8 cellular contexts compared by ENCODE assay signal in the genomic region with DNA sequence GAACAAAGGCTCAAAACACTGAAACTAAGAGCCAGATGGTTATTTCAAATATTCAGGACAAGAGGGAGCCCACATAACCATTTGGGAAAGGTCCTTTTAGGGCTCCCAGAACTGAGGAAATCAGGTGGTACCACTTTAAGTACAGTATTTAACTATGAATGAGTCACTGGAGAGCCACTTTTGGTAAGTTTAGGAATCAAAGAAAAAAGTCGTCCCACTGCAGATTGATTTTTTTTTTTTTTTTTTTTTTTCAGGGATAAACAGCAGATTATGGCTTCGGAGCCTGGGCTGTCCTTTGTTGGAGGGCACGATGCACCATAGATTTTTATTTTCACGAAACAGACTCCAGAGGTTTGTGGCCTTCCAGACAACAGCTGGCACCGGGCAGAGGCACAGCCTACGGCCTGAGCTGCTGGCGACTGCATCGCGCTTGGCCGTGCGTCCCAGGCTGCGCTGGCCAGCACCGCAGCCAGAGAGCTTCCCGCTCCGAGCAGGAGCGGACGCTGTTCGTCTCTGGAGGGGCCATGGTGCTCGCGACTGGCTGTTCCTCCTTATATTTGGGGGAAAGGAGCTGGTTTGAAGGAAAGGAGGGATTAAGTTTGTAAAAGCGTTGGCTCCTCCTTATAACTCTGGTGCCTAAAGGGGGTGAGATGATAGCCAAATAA.
DNase-seq lines count a peak whose midpoint lies in the region; ATAC-seq and TF ChIP-seq lines count a peak whose summit lies in the region.

No MANE protein-coding gene starts in this region.

- H3K4me1 Mint-ChIP-seq in activated CD8-positive, alpha-beta memory T cell treated with anti-CD3 and anti-CD28 coated beads, Interleukin-2, amount 10 ng/mL, durations not matched to agents 7 days and 5 days = peaks cover 16% of the 10 kb centered on the region

- no peaks in the 10 kb centered on the region for H3K9me2 ChIP-seq in neural cell (ENCODE audit: insufficient read depth, low read length)

- no peak for TF ChIP-seq CTCF in fibroblast of pulmonary artery (IDR thresholded peaks at IDR 0.05; ENCODE audit: low read length, missing control alignments)
- TF ChIP-seq CTCF in neural cell (IDR thresholded peaks at IDR 0.05; ENCODE audit: poor library complexity, severe bottlenecking) = no peak

- peaks cover 20% of the 10 kb centered on the region for H3K4me1 ChIP-seq in SJSA1 (replicated peaks)

- DNase-seq in activated CD8-positive, alpha-beta memory T cell treated with anti-CD3 and anti-CD28 coated beads, Interleukin-2, amount 10 ng/mL, durations not matched to agents 7 days and 5 days = no peak
- DNase-seq in activated CD8-positive, alpha-beta memory T cell treated with anti-CD3 and anti-CD28 coated beads, Interleukin-2, amount 50 U/mL, for 48 hours = no peak
- DNase-seq in SJSA1 (ENCODE audit: low read depth in 1 of 2, low spot score in 2 of 2) = peak in 1 of 2 experiments; percentile 23
- DNase-seq in fibroblast of pulmonary artery (ENCODE audit: low read depth) = peak; percentile 48
- no peak for DNase-seq in MV-4-11 (lab: John Stamatoyannopoulos, UW)

- TF ChIP-seq RAD21 in neural cell (conservative IDR thresholded peaks at IDR 0.05) = no peak

- peak overlapping the region; percentile 54 for H2AFZ ChIP-seq in neural cell (ENCODE audit: low read depth, low read length)

- H3K4me2 ChIP-seq in neural cell (ENCODE audit: low read length) = peak overlapping the region; percentile 81

- H3F3A ChIP-seq in neural cell (ENCODE audit: insufficient read depth, low read length, poor library complexity, severe bottlenecking) = peaks cover 4% of the 10 kb centered on the region

- CTCF ChIA-PET in activated CD8-positive, alpha-beta memory T cell treated with anti-CD3 and anti-CD28 coated beads, Interleukin-2, amount 10 ng/mL, durations not matched to agents 7 days and 5 days (lab: Charles Lee) = interaction anchor here (2.1 kb wide), 1 partner anchor 37 kb away, joined by 5 read pairs; no protein-coding TSS in a partner anchor

- TF ChIP-seq EP300 in neural cell (conservative IDR thresholded peaks at IDR 0.05; ENCODE audit: poor library complexity, severe bottlenecking) = no peak

- H3K9ac ChIP-seq in neural cell (ENCODE audit: low read length) = peak overlapping the region; percentile 54

- no peaks in the 10 kb centered on the region for H3K36me3 Mint-ChIP-seq in activated CD8-positive, alpha-beta memory T cell treated with anti-CD3 and anti-CD28 coated beads, Interleukin-2, amount 10 ng/mL, durations not matched to agents 7 days and 5 days

- H3K27me3 Mint-ChIP-seq in activated CD8-positive, alpha-beta memory T cell treated with anti-CD3 and anti-CD28 coated beads, Interleukin-2, amount 10 ng/mL, durations not matched to agents 7 days and 5 days = peaks cover 50% of the 10 kb centered on the region

- H3K27me3 ChIP-seq in SJSA1 (replicated peaks) (peaks cover 45% of the 10 kb centered on the region), neural cell (ENCODE audit: insufficient read depth, low read depth, low read length) (peaks cover 15% of the 10 kb centered on the region)

- H3K79me2 ChIP-seq in neural cell (replicated peaks; ENCODE audit: insufficient read depth, low read length) = peaks cover 30% of the 10 kb centered on the region

- H3K4me3 ChIP-seq in SJSA1 (peak overlapping the region; percentile 37; the same call in 1 of the 2 replicates), fibroblast of pulmonary artery (replicated peaks; ENCODE audit: low read depth, low read length) (peak overlapping the region; percentile 54), neural cell (ENCODE audit: low read length) (peak overlapping the region; percentile 88)

- H3K36me3 ChIP-seq in SJSA1 = no peaks in the 10 kb centered on the region
- H3K36me3 ChIP-seq in neural cell (ENCODE audit: insufficient read depth, low read length) = no peaks in the 10 kb centered on the region

- peak overlapping the region; percentile 58 for H3K4me3 Mint-ChIP-seq in activated CD8-positive, alpha-beta memory T cell treated with anti-CD3 and anti-CD28 coated beads, Interleukin-2, amount 10 ng/mL, durations not matched to agents 7 days and 5 days

- no peak overlapping the region for H3K27ac ChIP-seq in SJSA1
- peak overlapping the region; percentile 7 for H3K27ac ChIP-seq in neural cell (ENCODE audit: low read length)

- H3K9me3 ChIP-seq in SJSA1 (replicated peaks) = no peaks in the 10 kb centered on the region
- no peaks in the 10 kb centered on the region for H3K9me3 ChIP-seq in neural cell (ENCODE audit: low read length)

- no peaks in the 10 kb centered on the region for H4K20me1 ChIP-seq in neural cell (ENCODE audit: insufficient read depth)

- ATAC-seq in activated CD8-positive, alpha-beta memory T cell treated with anti-CD3 and anti-CD28 coated beads, Interleukin-2, amount 10 ng/mL, durations not matched to agents 7 days and 5 days = no peak
- no peak for ATAC-seq in HG03378 (IDR thresholded peaks at IDR 0.05; ENCODE audit: unreplicated experiment)
- ATAC-seq in HG03095 (IDR thresholded peaks at IDR 0.05; ENCODE audit: unreplicated experiment) = no peak

- H3K9me3 Mint-ChIP-seq in activated CD8-positive, alpha-beta memory T cell treated with anti-CD3 and anti-CD28 coated beads, Interleukin-2, amount 10 ng/mL, durations not matched to agents 7 days and 5 days (ENCODE audit: low read depth) = no peaks in the 10 kb centered on the region

- no peak overlapping the region for H3K27ac Mint-ChIP-seq in activated CD8-positive, alpha-beta memory T cell treated with anti-CD3 and anti-CD28 coated beads, Interleukin-2, amount 10 ng/mL, durations not matched to agents 7 days and 5 days

TF ChIP-seq in neural cell, 6 proteins besides CTCF, POLR2A, EP300 and RAD21:
- TF ChIP-seq TAF1 (IDR thresholded peaks at IDR 0.05; ENCODE audit: low read depth) = no peak
- no peak for TF ChIP-seq EZH2 (IDR thresholded peaks at IDR 0.05; ENCODE audit: borderline replicate concordance, insufficient read depth, low read length, poor library complexity, severe bottlenecking)
- TF ChIP-seq, protein P1, sequence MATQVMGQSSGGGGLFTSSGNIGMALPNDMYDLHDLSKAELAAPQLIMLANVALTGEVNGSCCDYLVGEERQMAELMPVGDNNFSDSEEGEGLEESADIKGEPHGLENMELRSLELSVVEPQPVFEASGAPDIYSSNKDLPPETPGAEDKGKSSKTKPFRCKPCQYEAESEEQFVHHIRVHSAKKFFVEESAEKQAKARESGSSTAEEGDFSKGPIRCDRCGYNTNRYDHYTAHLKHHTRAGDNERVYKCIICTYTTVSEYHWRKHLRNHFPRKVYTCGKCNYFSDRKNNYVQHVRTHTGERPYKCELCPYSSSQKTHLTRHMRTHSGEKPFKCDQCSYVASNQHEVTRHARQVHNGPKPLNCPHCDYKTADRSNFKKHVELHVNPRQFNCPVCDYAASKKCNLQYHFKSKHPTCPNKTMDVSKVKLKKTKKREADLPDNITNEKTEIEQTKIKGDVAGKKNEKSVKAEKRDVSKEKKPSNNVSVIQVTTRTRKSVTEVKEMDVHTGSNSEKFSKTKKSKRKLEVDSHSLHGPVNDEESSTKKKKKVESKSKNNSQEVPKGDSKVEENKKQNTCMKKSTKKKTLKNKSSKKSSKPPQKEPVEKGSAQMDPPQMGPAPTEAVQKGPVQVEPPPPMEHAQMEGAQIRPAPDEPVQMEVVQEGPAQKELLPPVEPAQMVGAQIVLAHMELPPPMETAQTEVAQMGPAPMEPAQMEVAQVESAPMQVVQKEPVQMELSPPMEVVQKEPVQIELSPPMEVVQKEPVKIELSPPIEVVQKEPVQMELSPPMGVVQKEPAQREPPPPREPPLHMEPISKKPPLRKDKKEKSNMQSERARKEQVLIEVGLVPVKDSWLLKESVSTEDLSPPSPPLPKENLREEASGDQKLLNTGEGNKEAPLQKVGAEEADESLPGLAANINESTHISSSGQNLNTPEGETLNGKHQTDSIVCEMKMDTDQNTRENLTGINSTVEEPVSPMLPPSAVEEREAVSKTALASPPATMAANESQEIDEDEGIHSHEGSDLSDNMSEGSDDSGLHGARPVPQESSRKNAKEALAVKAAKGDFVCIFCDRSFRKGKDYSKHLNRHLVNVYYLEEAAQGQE (IDR thresholded peaks at IDR 0.05; ENCODE audit: borderline replicate concordance) = no peak
- no peak for TF ChIP-seq SMC3 (conservative IDR thresholded peaks at IDR 0.05; ENCODE audit: poor library complexity)
- no peak for TF ChIP-seq MXI1 (conservative IDR thresholded peaks at IDR 0.05; ENCODE audit: poor library complexity, severe bottlenecking)
- no peak for TF ChIP-seq POLR2AphosphoS5 (IDR thresholded peaks at IDR 0.05)
TF ChIP-seq in neural cell: peak in this region for 0.

Comparison
In these comparisons a context has a peak if more than half of its experiments do, and no peak if none do; other contexts are left out.
1. H3K4me3 ChIP-seq: peak in every context shown above with its lines; median percentile 88 in neural cell; 54 in fibroblast of pulmonary artery; 37 in SJSA1.